11 cellular contexts compared by ENCODE assay signal in the genomic region with DNA sequence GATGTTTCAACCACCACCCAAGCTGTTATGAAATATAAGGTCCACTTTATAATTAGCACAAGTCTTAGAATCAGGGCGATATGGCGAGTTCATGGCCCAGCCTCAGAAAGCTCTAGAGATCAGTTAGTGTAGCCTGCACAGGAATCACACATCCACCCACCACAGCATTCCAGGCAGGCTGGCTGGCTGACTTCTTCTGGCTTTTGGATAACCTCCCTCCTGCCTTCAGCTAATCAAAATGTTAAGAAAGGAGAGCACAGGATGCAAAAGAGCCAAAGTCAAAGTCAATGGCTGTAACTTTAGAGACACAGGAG. TPM values are rescaled to one million over a fixed set of nuclear protein-coding genes. Genes with fewer than 3 reads are reported as not detected.
DNase-seq lines count a peak whose midpoint lies in the region; ATAC-seq and TF ChIP-seq lines count a peak whose summit lies in the region.
"Had no signal": no experiment of that assay in that cellular context is flagged by ENCODE, and none has a peak within 500 bp of the region (broad histone marks: within the 10 kb centered on the region; RNA-seq: fewer than 3 reads in every experiment).

No MANE protein-coding gene starts in this region.

- H3K27ac ChIP-seq in AG04450 (ENCODE audit: low read depth, low read length) (peak overlapping the region; percentile 54), PC-3 (ENCODE audit: low read length) (0 out of 2 replicates have a peak overlapping the region, but pooled peaks have one; percentile 7), osteoblast (ENCODE audit: low read depth, low read length) (peak overlapping the region; percentile 95)

- H3K27me3 ChIP-seq in AG04450 (ENCODE audit: control insufficient read depth, insufficient read depth, low read length) (no peaks in the 10 kb centered on the region), PC-3 (ENCODE audit: low read length) (no peaks in the 10 kb centered on the region), osteoblast (ENCODE audit: insufficient read depth, low read length) (no peaks in the 10 kb centered on the region)
- H3K27me3 ChIP-seq: BLaER1 treated with 17β-estradiol and CSF1 and Interleukin-3, amounts not matched to agents 10 nM and 100 nM had no signal

- TF ChIP-seq CTCF in AG04450 (IDR thresholded peaks at IDR 0.05; ENCODE audit: low read depth, low read length) (no peak), PC-3 (conservative IDR thresholded peaks at IDR 0.05; ENCODE audit: low read depth, low read length) (no peak), fibroblast of the aortic adventitia (IDR thresholded peaks at IDR 0.05; ENCODE audit: insufficient read depth, low read length) (no peak), osteoblast (IDR thresholded peaks at IDR 0.05; ENCODE audit: extremely low read depth, low read depth, low read length) (no peak)

- H3K4me1 ChIP-seq in PC-3 (ENCODE audit: insufficient read depth, low read length) (peaks cover 31% of the 10 kb centered on the region), osteoblast (ENCODE audit: insufficient read depth, low read length) (peaks cover 68% of the 10 kb centered on the region)

- DNase-seq in AG04450 (ENCODE audit: low read depth, low spot score) = no peak
- no peak for DNase-seq in PC-3
- DNase-seq in fibroblast of the aortic adventitia (ENCODE audit: low read depth) = peak; percentile 93
- DNase-seq in osteoblast (ENCODE audit: insufficient read length, low spot score, missing footprints) = peak; percentile 68
- no peak for DNase-seq in NCI-H2196 treated with DMSO at 0.1 percent for 48 hours (lab: John Stamatoyannopoulos, UW; ENCODE audit: unreplicated experiment)
- no peak for DNase-seq in glomerular visceral epithelial cell (ENCODE audit: extremely low spot score)
- DNase-seq in H4 (ENCODE audit: low spot score) = no peak
- DNase-seq: NCI-H146, OCI-M1 had no signal

- intact Hi-C loops in PC-3 (cut with micrococcal nuclease) = no loop called here

- H3K79me2 ChIP-seq in PC-3 (ENCODE audit: low read length) = peaks cover 47% of the 10 kb centered on the region
- peaks cover 68% of the 10 kb centered on the region for H3K79me2 ChIP-seq in osteoblast (ENCODE audit: insufficient read depth, low read length)

- BruUV-seq in PC-3 (replicated peaks; lab: Mats Ljungman, UMichigan) = no TSS peak

- no peak overlapping the region for H3K9ac ChIP-seq in PC-3 (ENCODE audit: low read length)
- H3K9ac ChIP-seq: BLaER1 treated with 17β-estradiol and CSF1 and Interleukin-3, amounts not matched to agents 10 nM and 100 nM had no signal

- CTCF ChIA-PET in AG04450 (lab: Charles Lee) = interaction anchor here (1.3 to 2.5 kb wide), 3 partner anchors 16 to 112 kb away, joined by 4 to 15 read pairs (median 5); a partner anchor contains a TSS
- CTCF ChIA-PET in PC-3 (lab: Charles Lee) = no interaction called here

- H2AFZ ChIP-seq in PC-3 (ENCODE audit: low read length) (no peak overlapping the region), osteoblast (ENCODE audit: low read length) (no peak overlapping the region)

- H3K4me3 ChIP-seq in AG04450 (ENCODE audit: low read depth, low read length) = no peak overlapping the region
- no peak overlapping the region for H3K4me3 ChIP-seq in PC-3 (ENCODE audit: low read length)
- H3K4me3 ChIP-seq in fibroblast of the aortic adventitia (ENCODE audit: low read depth, low read length) = no peak overlapping the region
- peak overlapping the region; percentile 47 for H3K4me3 ChIP-seq in osteoblast (ENCODE audit: insufficient read depth, low read length)
- H3K4me3 ChIP-seq: BLaER1 treated with 17β-estradiol and CSF1 and Interleukin-3, amounts not matched to agents 10 nM and 100 nM had no signal

- H3K9me3 ChIP-seq in AG04450 (ENCODE audit: control insufficient read depth, insufficient read depth, low read length) (no peaks in the 10 kb centered on the region), PC-3 (ENCODE audit: low read length) (no peaks in the 10 kb centered on the region), osteoblast (ENCODE audit: low read depth, low read length) (no peaks in the 10 kb centered on the region)
- H3K9me3 ChIP-seq: BLaER1 treated with 17β-estradiol and CSF1 and Interleukin-3, amounts not matched to agents 10 nM and 100 nM had no signal

- H3K36me3 ChIP-seq in PC-3 (ENCODE audit: low read depth, low read length) = no peaks in the 10 kb centered on the region
- no peaks in the 10 kb centered on the region for H3K36me3 ChIP-seq in osteoblast (ENCODE audit: insufficient read depth, low read length)
- H3K36me3 ChIP-seq: BLaER1 treated with 17β-estradiol and CSF1 and Interleukin-3, amounts not matched to agents 10 nM and 100 nM had no signal

- H3F3A ChIP-seq in PC-3 (ENCODE audit: low read length, unreplicated experiment) = no peaks in the 10 kb centered on the region

- H4K20me1 ChIP-seq in PC-3 (ENCODE audit: low read length) (no peaks in the 10 kb centered on the region), osteoblast (ENCODE audit: insufficient read depth, low read length) (no peaks in the 10 kb centered on the region)

- ATAC-seq in PC-3 = no peak
- ATAC-seq in HG03354 (IDR thresholded peaks at IDR 0.05; ENCODE audit: poor library complexity, severe bottlenecking, unreplicated experiment) = no peak

- H3K4me2 ChIP-seq in PC-3 (ENCODE audit: low read length) (peak overlapping the region; percentile 29; the same call in 1 of the 2 replicates), osteoblast (ENCODE audit: insufficient read depth, low read length) (peak overlapping the region; percentile 79)

- POLR2A ChIA-PET in AG04450 (lab: Yijun Ruan, JAX) = no interaction called here
- POLR2A ChIA-PET in PC-3 (lab: Charles Lee; ENCODE audit: unreplicated experiment) = no interaction called here

- H3K9me2 ChIP-seq in PC-3 (replicated peaks; ENCODE audit: low read length) = no peaks in the 10 kb centered on the region

RNA-seq across cellular contexts. Expression of a gene that starts 15.3 kb away (rescaled TPM):
- 15.5 and 16.6 TPM in 2 replicates for polyA plus RNA-seq in AG04450 (2011; rRNA removed)
- 10.8 and 11.4 TPM in 2 replicates for polyA minus RNA-seq in AG04450 (2011; rRNA and poly(A)+ RNA removed)
- total RNA-seq in PC-3 (2014; rRNA removed) = 21.2 and 23.0 TPM in 2 replicates
- total RNA-seq in fibroblast of the aortic adventitia (ENCODE audit: low replicate concordance) = 25.5 and 153 TPM in 2 replicates
- total RNA-seq in osteoblast = 65.4 and 67.3 TPM in 2 replicates
- 11.7 and 12.4 TPM in 2 replicates for total RNA-seq in H4 (2014; rRNA removed; shearing (Covaris generic))

Comparison
In these comparisons a context has a peak if more than half of its experiments do, and no peak if none do; other contexts are left out.
1. DNase-seq: peak in fibroblast of the aortic adventitia (single experiment) and osteoblast (single experiment); none in AG04450 (single experiment), PC-3 (single experiment), NCI-H2196 treated with DMSO at 0.1 percent for 48 hours (single experiment), glomerular visceral epithelial cell (single experiment) and H4 (single experiment).
2. H3K27ac ChIP-seq: peak in every context shown above with its lines; median percentile 95 in osteoblast; 54 in AG04450; 7 in PC-3.